Comparison of ENCODE assay signal across 1 cellular context in genomic region chr14:67168110-67168441, GRCh38.
TF ChIP-seq lines count a peak whose summit lies in the region.

No MANE protein-coding gene starts in this region.

TF ChIP-seq in GM23338, 12 proteins besides CTCF, POLR2A, EP300 and RAD21:
- TF ChIP-seq NANOG (IDR thresholded peaks at IDR 0.05; ENCODE audit: borderline replicate concordance) (no peak), POLR2AphosphoS5 (IDR thresholded peaks at IDR 0.05; ENCODE audit: low read depth) (no peak), ETS1 (IDR thresholded peaks at IDR 0.05) (no peak), ZNF331 (CRISPR knock-in tag; IDR thresholded peaks at IDR 0.05; ENCODE audit: low read depth) (no peak), JUNB (IDR thresholded peaks at IDR 0.05; ENCODE audit: unreplicated experiment) (no peak), ZNF462 (CRISPR knock-in tag; IDR thresholded peaks at IDR 0.05) (no peak), EZH2phosphoT487 (IDR thresholded peaks at IDR 0.05; ENCODE audit: unreplicated experiment) (no peak), STAT1 (IDR thresholded peaks at IDR 0.05; ENCODE audit: unreplicated experiment) (no peak), EZH2 (IDR thresholded peaks at IDR 0.05; ENCODE audit: low read depth, unreplicated experiment) (no peak)
TF ChIP-seq in GM23338: peak in this region for 0.
